10 cellular contexts compared by ENCODE assay signal in genomic region chr14:61326847-61327246, GRCh38. TPM values are rescaled to one million over a fixed set of nuclear protein-coding genes. Genes with fewer than 3 reads are reported as not detected.
A peak's percentile ranks its signal among the peaks of the same experiment; 100 is the strongest.
DNase-seq lines count a peak whose midpoint lies in the region; ATAC-seq and TF ChIP-seq lines count a peak whose summit lies in the region.
"Had no signal": no experiment of that assay in that cellular context is flagged by ENCODE, and none has a peak within 500 bp of the region (broad histone marks: within the 10 kb centered on the region; RNA-seq: fewer than 3 reads in every experiment).

No MANE protein-coding gene starts in this region.

- H3K27me3 Mint-ChIP-seq in stimulated activated naive CD8-positive, alpha-beta T cell treated with anti-CD3 and anti-CD28 coated beads, Interleukin-15, Interleukin-2, amounts not matched to agents 100 ng/mL and 50 ng/mL, for 24 hours: no peaks in the 10 kb centered on the region

- peaks cover 4% of the 10 kb centered on the region for H3K9me3 Mint-ChIP-seq in stimulated activated naive CD8-positive, alpha-beta T cell treated with anti-CD3 and anti-CD28 coated beads, Interleukin-15, Interleukin-2, amounts not matched to agents 100 ng/mL and 50 ng/mL, for 24 hours

- peak overlapping the region in 32 of 59 donors; percentile 3 to 74 (median 41) for H3K27ac ChIP-seq in dorsolateral prefrontal cortex
- H3K27ac ChIP-seq: C4-2B had no signal

- peaks cover 72% of the 10 kb centered on the region for H3K36me3 Mint-ChIP-seq in stimulated activated naive CD8-positive, alpha-beta T cell treated with anti-CD3 and anti-CD28 coated beads, Interleukin-15, Interleukin-2, amounts not matched to agents 100 ng/mL and 50 ng/mL, for 24 hours (ENCODE audit: low read depth)
- H3K36me3 Mint-ChIP-seq: brain had no signal

- peaks cover 70% of the 10 kb centered on the region for H3K4me1 Mint-ChIP-seq in stimulated activated naive CD8-positive, alpha-beta T cell treated with anti-CD3 and anti-CD28 coated beads, Interleukin-15, Interleukin-2, amounts not matched to agents 100 ng/mL and 50 ng/mL, for 24 hours (ENCODE audit: low read depth)

- ATAC-seq in stimulated activated naive CD8-positive, alpha-beta T cell treated with anti-CD3 and anti-CD28 coated beads, Interleukin-15, Interleukin-2, amounts not matched to agents 100 U/mL and 50 U/mL, for 24 hours: no peak
- ATAC-seq in GM18517 (IDR thresholded peaks at IDR 0.05; ENCODE audit: unreplicated experiment): no peak
- ATAC-seq in HG02678 (IDR thresholded peaks at IDR 0.05; ENCODE audit: unreplicated experiment): no peak

- no peak for DNase-seq in stimulated activated naive CD8-positive, alpha-beta T cell treated with anti-CD3 and anti-CD28 coated beads, Interleukin-15, Interleukin-2, amounts not matched to agents 100 U/mL and 50 U/mL, for 24 hours
- DNase-seq in dorsolateral prefrontal cortex (no peak), NOMO-1 treated with DMSO at 0.1 percent for 48 hours (lab: John Stamatoyannopoulos, UW; ENCODE audit: unreplicated experiment) (no peak), NCI-H146 (lab: John Stamatoyannopoulos, UW) (no peak)

- peaks cover 0 to 25% (median 13%) of the 10 kb centered on the region in 45 donors for H3K27me3 ChIP-seq in dorsolateral prefrontal cortex
- H3K27me3 ChIP-seq in mononuclear cell (ENCODE audit: insufficient read depth, low read length): peaks cover 12% of the 10 kb centered on the region

- H3K4me3 ChIP-seq in dorsolateral prefrontal cortex: no peak overlapping the region
- peak overlapping the region; percentile 8 for H3K4me3 ChIP-seq in mononuclear cell (ENCODE audit: low read length)

- H3K4me1 ChIP-seq in mononuclear cell (ENCODE audit: insufficient read depth, low read length): peaks cover 50% of the 10 kb centered on the region

- peak overlapping the region; percentile 99 for H3K4me3 Mint-ChIP-seq in stimulated activated naive CD8-positive, alpha-beta T cell treated with anti-CD3 and anti-CD28 coated beads, Interleukin-15, Interleukin-2, amounts not matched to agents 100 ng/mL and 50 ng/mL, for 24 hours
- H3K4me3 Mint-ChIP-seq: brain had no signal

- H3K9me3 ChIP-seq in mononuclear cell (ENCODE audit: low read depth, low read length): no peaks in the 10 kb centered on the region

- intact Hi-C loops in dorsolateral prefrontal cortex (cut with DNase I): no loop called here

- H3K27ac Mint-ChIP-seq in stimulated activated naive CD8-positive, alpha-beta T cell treated with anti-CD3 and anti-CD28 coated beads, Interleukin-15, Interleukin-2, amounts not matched to agents 100 ng/mL and 50 ng/mL, for 24 hours: peak overlapping the region; percentile 98
- H3K27ac Mint-ChIP-seq: brain had no signal

- TF ChIP-seq CTCF in dorsolateral prefrontal cortex (IDR thresholded peaks at IDR 0.05 in 54 of 56, conservative IDR thresholded peaks at IDR 0.05 in 2 of 56; ENCODE audit: low read depth in 1 of 56, partially characterized antibody in 56 of 56): no peak

RNA-seq across cellular contexts. Expression of gene PRKCH, which starts 5.5 kb away (rescaled TPM):
- 10 to 100 TPM in 100 of 120 experiments, 1 to 10 TPM in 20; 6.3 to 39.4 (median 13.3) TPM for total RNA-seq in dorsolateral prefrontal cortex
- 226 TPM for total RNA-seq in mononuclear cell

RNA-seq across cellular contexts. Expression of gene TMEM30B, which starts 45.7 kb away (rescaled TPM):
- 1 to 10 TPM in 30 of 120 experiments, under 1 TPM in 86, not detected in 4; 0.10 to 5.3 (median 0.61) TPM for total RNA-seq in dorsolateral prefrontal cortex
- 5.8 TPM for total RNA-seq in mononuclear cell
